ENCODE assay signal across 6 cellular contexts in genomic region chr13:19559739-19560138, GRCh38. TPM values are rescaled to one million over a fixed set of nuclear protein-coding genes. Genes with fewer than 3 reads are reported as not detected.
"Had no signal": no experiment of that assay in that cellular context is flagged by ENCODE, and none has a peak within 500 bp of the region (broad histone marks: within the 10 kb centered on the region; RNA-seq: fewer than 3 reads in every experiment).

No MANE protein-coding gene starts in this region.

RNA-seq across cellular contexts. Expression of gene TPTE2, which starts 1.6 kb away (rescaled TPM):
- total RNA-seq: GM23248, GM23338, H1, H4, H7, H9 had no signal
- polyA plus RNA-seq: GM23248, GM23338, H1 had no signal
